Comparison of ENCODE assay signal across 2 cellular contexts in genomic region chr7:131927770-131928169, GRCh38.
TF ChIP-seq lines count a peak whose summit lies in the region.

No MANE protein-coding gene starts in this region.

TF ChIP-seq in K562, 482 proteins besides CTCF, POLR2A, EP300 and RAD21:
- TF ChIP-seq PHF8 (IDR thresholded peaks at IDR 0.05; ENCODE audit: borderline replicate concordance, low read length) (peak; percentile 11; the same call in 1 of the 2 replicates), CHD4 (IDR thresholded peaks at IDR 0.05; ENCODE audit: insufficient read depth, insufficient replicate concordance, low read depth, low read length, poor library complexity, severe bottlenecking) (no peak)

TF ChIP-seq in H1, 55 proteins besides CTCF, POLR2A, EP300 and RAD21:
- no peak for TF ChIP-seq CHD1 (IDR thresholded peaks at IDR 0.05; ENCODE audit: low read depth, low read length)
- TF ChIP-seq POU5F1 (IDR thresholded peaks at IDR 0.05; ENCODE audit: low read depth, low read length): no peak
- TF ChIP-seq CHD2 (IDR thresholded peaks at IDR 0.05; ENCODE audit: low read length): no peak
- TF ChIP-seq NANOG (IDR thresholded peaks at IDR 0.05; ENCODE audit: insufficient read depth, low read depth, low read length, poor library complexity, severe bottlenecking): no peak
- TF ChIP-seq SAP30 (IDR thresholded peaks at IDR 0.05; ENCODE audit: insufficient read depth, insufficient replicate concordance, low read length): no peak
- TF ChIP-seq HDAC6 (IDR thresholded peaks at IDR 0.05; ENCODE audit: low read depth, low read length): no peak
- TF ChIP-seq HDAC2 (IDR thresholded peaks at IDR 0.05; ENCODE audit: borderline replicate concordance in 1 of 2, low read depth in 2 of 2, low read length in 2 of 2): no peak
